In the genomic region with DNA sequence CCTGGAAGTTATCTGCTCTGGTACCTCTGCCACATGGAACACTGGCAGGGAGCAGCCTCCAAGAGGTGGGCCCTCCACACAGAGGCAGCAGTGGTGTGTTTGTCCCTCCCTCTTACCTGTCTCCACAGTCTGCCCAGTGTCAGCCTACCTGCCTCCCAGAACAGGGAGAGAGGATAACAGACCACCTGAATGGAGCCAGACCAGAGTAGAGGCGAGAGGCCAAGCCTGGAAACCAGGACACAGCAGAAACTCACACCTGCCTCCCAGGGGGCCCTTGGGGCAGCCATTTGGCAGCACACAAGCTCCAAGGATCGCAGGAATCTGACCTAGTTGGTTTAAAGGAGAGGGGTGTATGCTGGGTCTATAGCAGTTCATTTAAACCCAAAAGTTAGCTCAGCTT, we compare ENCODE assay signal across 17 cellular contexts.
DNase-seq lines count a peak whose midpoint lies in the region; ATAC-seq, FAIRE-seq and TF ChIP-seq lines count a peak whose summit lies in the region.
"Had no signal": no experiment of that assay in that cellular context is flagged by ENCODE, and none has a peak within 500 bp of the region (broad histone marks: within the 10 kb centered on the region; RNA-seq: fewer than 3 reads in every experiment).

No MANE protein-coding gene starts in this region.

- H3K9me3 Mint-ChIP-seq in natural killer cell treated with Interleukin-12 subunit alpha and Interleukin-12 subunit beta and Interleukin-15 and Interleukin-18, amount 100 ng/mL, for 72 hours, result no peaks in the 10 kb centered on the region
- H3K9me3 Mint-ChIP-seq in natural killer cell, result no peaks in the 10 kb centered on the region
- H3K9me3 Mint-ChIP-seq in stimulated activated effector memory CD8-positive, alpha-beta T cell treated with anti-CD3 and anti-CD28 coated beads, Interleukin-12 subunit alpha, Interleukin-12 subunit beta, amount 100 ng/mL, for 72 hours, result no peaks in the 10 kb centered on the region
- H3K9me3 Mint-ChIP-seq: CD4-positive, alpha-beta T cell; IgD-negative memory B cell had no signal

- no peaks in the 10 kb centered on the region for H3K36me3 Mint-ChIP-seq in natural killer cell treated with Interleukin-12 subunit alpha and Interleukin-12 subunit beta and Interleukin-15 and Interleukin-18, amount 100 ng/mL, for 72 hours
- H3K36me3 Mint-ChIP-seq in natural killer cell, result no peaks in the 10 kb centered on the region
- H3K36me3 Mint-ChIP-seq in stimulated activated effector memory CD8-positive, alpha-beta T cell treated with anti-CD3 and anti-CD28 coated beads, Interleukin-12 subunit alpha, Interleukin-12 subunit beta, amount 100 ng/mL, for 72 hours, result no peaks in the 10 kb centered on the region
- H3K36me3 Mint-ChIP-seq: IgD-negative memory B cell had no signal

- FAIRE-seq in bronchial epithelial cell (lab: Jason Lieb, UNC), result peak; percentile 86
- FAIRE-seq: GM12891, H54 had no signal

- TF ChIP-seq CTCF in natural killer cell (IDR thresholded peaks at IDR 0.05) (no peak), bronchial epithelial cell (IDR thresholded peaks at IDR 0.05; ENCODE audit: insufficient read depth, low read length, severe bottlenecking) (no peak)

- ATAC-seq in natural killer cell treated with Interleukin-12 subunit alpha and Interleukin-12 subunit beta and Interleukin-15 and Interleukin-18, amount 100 ng/mL, for 72 hours, result peak; percentile 44 to 60
- no peak for ATAC-seq in natural killer cell
- peak; percentile 33 for ATAC-seq in stimulated activated effector memory CD8-positive, alpha-beta T cell treated with anti-CD3 and anti-CD28 coated beads, Interleukin-12 subunit alpha, Interleukin-12 subunit beta, amount 100 ng/mL, for 72 hours
- ATAC-seq in HG02973 (IDR thresholded peaks at IDR 0.05; ENCODE audit: unreplicated experiment), result no peak
- no peak for ATAC-seq in GM21360 (IDR thresholded peaks at IDR 0.05; ENCODE audit: unreplicated experiment)
- ATAC-seq: HCT116 had no signal

- no peak overlapping the region for H4K5ac ChIP-seq in mesendoderm (ENCODE audit: low read length)

- no peaks in the 10 kb centered on the region for H3K36me3 ChIP-seq in bronchial epithelial cell (ENCODE audit: control insufficient read depth, insufficient read depth, low read length)
- no peaks in the 10 kb centered on the region for H3K36me3 ChIP-seq in mesendoderm (ENCODE audit: control insufficient read depth, insufficient read depth, low read length)

- H3K4me3 Mint-ChIP-seq in natural killer cell treated with Interleukin-12 subunit alpha and Interleukin-12 subunit beta and Interleukin-15 and Interleukin-18, amount 100 ng/mL, for 72 hours, result no peak overlapping the region
- H3K4me3 Mint-ChIP-seq in natural killer cell, result no peak overlapping the region
- H3K4me3 Mint-ChIP-seq in stimulated activated effector memory CD8-positive, alpha-beta T cell treated with anti-CD3 and anti-CD28 coated beads, Interleukin-12 subunit alpha, Interleukin-12 subunit beta, amount 100 ng/mL, for 72 hours, result no peak overlapping the region
- H3K4me3 Mint-ChIP-seq: CD4-positive, alpha-beta T cell; IgD-negative memory B cell had no signal

- peaks cover 6 to 13% of the 10 kb centered on the region in 2 donors for H3K27me3 Mint-ChIP-seq in natural killer cell treated with Interleukin-12 subunit alpha and Interleukin-12 subunit beta and Interleukin-15 and Interleukin-18, amount 100 ng/mL, for 72 hours
- H3K27me3 Mint-ChIP-seq in natural killer cell (ENCODE audit: low read depth in 2 of 2), result peaks cover 10 to 15% of the 10 kb centered on the region in 2 donors
- H3K27me3 Mint-ChIP-seq: CD4-positive, alpha-beta T cell had no signal

- H3K4ac ChIP-seq in mesendoderm (ENCODE audit: low read depth, low read length), result no peak overlapping the region

- peaks cover 5 to 7% of the 10 kb centered on the region in 2 donors for H3K4me1 Mint-ChIP-seq in natural killer cell treated with Interleukin-12 subunit alpha and Interleukin-12 subunit beta and Interleukin-15 and Interleukin-18, amount 100 ng/mL, for 72 hours (ENCODE audit: low read depth in 2 of 2)
- H3K4me1 Mint-ChIP-seq in natural killer cell, result peaks cover 6 to 7% of the 10 kb centered on the region in 2 donors
- H3K4me1 Mint-ChIP-seq in stimulated activated effector memory CD8-positive, alpha-beta T cell treated with anti-CD3 and anti-CD28 coated beads, Interleukin-12 subunit alpha, Interleukin-12 subunit beta, amount 100 ng/mL, for 72 hours, result no peaks in the 10 kb centered on the region

- H3K4me3 ChIP-seq in bronchial epithelial cell (ENCODE audit: low read depth, low read length), result no peak overlapping the region
- H3K4me3 ChIP-seq in mesendoderm (ENCODE audit: low read length), result no peak overlapping the region

- H4K8ac ChIP-seq in mesendoderm (ENCODE audit: low read depth, low read length), result no peak overlapping the region

- H3K4me2 ChIP-seq in mesendoderm (ENCODE audit: low read length), result no peak overlapping the region

- no peak overlapping the region for H2BK5ac ChIP-seq in mesendoderm (ENCODE audit: low read length)

- H3K23ac ChIP-seq in mesendoderm (ENCODE audit: low read length), result no peak overlapping the region

- H3K56ac ChIP-seq in mesendoderm (ENCODE audit: low read length), result no peak overlapping the region

- peaks cover 2% of the 10 kb centered on the region for H3K4me1 ChIP-seq in mesendoderm (ENCODE audit: control insufficient read depth, low read depth, low read length)

- no peaks in the 10 kb centered on the region for H3K79me1 ChIP-seq in mesendoderm (ENCODE audit: low read length)

- no peak overlapping the region for H3K27ac Mint-ChIP-seq in natural killer cell treated with Interleukin-12 subunit alpha and Interleukin-12 subunit beta and Interleukin-15 and Interleukin-18, amount 100 ng/mL, for 72 hours
- no peak overlapping the region for H3K27ac Mint-ChIP-seq in natural killer cell
- H3K27ac Mint-ChIP-seq in stimulated activated effector memory CD8-positive, alpha-beta T cell treated with anti-CD3 and anti-CD28 coated beads, Interleukin-12 subunit alpha, Interleukin-12 subunit beta, amount 100 ng/mL, for 72 hours, result no peak overlapping the region
- H3K27ac Mint-ChIP-seq: CD4-positive, alpha-beta T cell; IgD-negative memory B cell had no signal

- no CpG with 5 or more reads among the region's 2 CpGs for WGBS in mesendoderm (ENCODE audit: extremely low coverage, insufficient coverage, low lambda C conversion rate)

- no peak overlapping the region for H3K9ac ChIP-seq in mesendoderm (ENCODE audit: low read length)

- no peaks in the 10 kb centered on the region for H3K27me3 ChIP-seq in bronchial epithelial cell (ENCODE audit: control insufficient read depth, insufficient read depth, low read length)
- H3K27me3 ChIP-seq in mesendoderm (ENCODE audit: insufficient read depth, low read length, poor library complexity), result no peaks in the 10 kb centered on the region

- H2BK120ac ChIP-seq in mesendoderm (ENCODE audit: low read depth, low read length), result no peak overlapping the region

- no peak overlapping the region for H2AK5ac ChIP-seq in mesendoderm (ENCODE audit: low read length)

- no peak overlapping the region for H2BK15ac ChIP-seq in mesendoderm (replicated peaks; ENCODE audit: low read depth)

- no peak overlapping the region for H3K18ac ChIP-seq in mesendoderm (ENCODE audit: low read length)

- no peak overlapping the region for H3K27ac ChIP-seq in mesendoderm (ENCODE audit: low read depth, low read length)

- intact Hi-C loops in natural killer cell (cut with micrococcal nuclease), result no loop called here

- no peak for DNase-seq in natural killer cell treated with Interleukin-12 subunit alpha and Interleukin-12 subunit beta and Interleukin-15 and Interleukin-18, amount 100 ng/mL, for 72 hours (ENCODE audit: low spot score)
- DNase-seq in natural killer cell (no peak), bronchial epithelial cell (ENCODE audit: low read depth) (no peak), mesendoderm (peak; percentile 71)
- DNase-seq in stimulated activated effector memory CD8-positive, alpha-beta T cell treated with anti-CD3 and anti-CD28 coated beads, Interleukin-12 subunit alpha, Interleukin-12 subunit beta, amount 100 ng/mL, for 72 hours (ENCODE audit: low spot score in 2 of 2), result no peak
- no peak for DNase-seq in activated CD4-positive, alpha-beta T cell treated with anti-CD3 and anti-CD28 coated beads for 48 hours
- DNase-seq: 8988T; C1 segment of cervical spinal cord; Calu3; CD4-positive, alpha-beta T cell; DMS 273 treated with DMSO at 0.1 percent for 48 hours had no signal

- H3K79me2 ChIP-seq in mesendoderm (ENCODE audit: control insufficient read depth, insufficient read depth, low read length), result no peaks in the 10 kb centered on the region

Comparison
In these comparisons a context has a peak if more than half of its experiments do, and no peak if none do; other contexts are left out.
1. ATAC-seq: peak in natural killer cell treated with Interleukin-12 subunit alpha and Interleukin-12 subunit beta and Interleukin-15 and Interleukin-18, amount 100 ng/mL, for 72 hours (2 of 2) and stimulated activated effector memory CD8-positive, alpha-beta T cell treated with anti-CD3 and anti-CD28 coated beads, Interleukin-12 subunit alpha, Interleukin-12 subunit beta, amount 100 ng/mL, for 72 hours (single experiment); none in natural killer cell (0 of 3), HG02973 (single experiment) and GM21360 (single experiment).